ENCODE assay signal across 1 cellular context in the genomic region with DNA sequence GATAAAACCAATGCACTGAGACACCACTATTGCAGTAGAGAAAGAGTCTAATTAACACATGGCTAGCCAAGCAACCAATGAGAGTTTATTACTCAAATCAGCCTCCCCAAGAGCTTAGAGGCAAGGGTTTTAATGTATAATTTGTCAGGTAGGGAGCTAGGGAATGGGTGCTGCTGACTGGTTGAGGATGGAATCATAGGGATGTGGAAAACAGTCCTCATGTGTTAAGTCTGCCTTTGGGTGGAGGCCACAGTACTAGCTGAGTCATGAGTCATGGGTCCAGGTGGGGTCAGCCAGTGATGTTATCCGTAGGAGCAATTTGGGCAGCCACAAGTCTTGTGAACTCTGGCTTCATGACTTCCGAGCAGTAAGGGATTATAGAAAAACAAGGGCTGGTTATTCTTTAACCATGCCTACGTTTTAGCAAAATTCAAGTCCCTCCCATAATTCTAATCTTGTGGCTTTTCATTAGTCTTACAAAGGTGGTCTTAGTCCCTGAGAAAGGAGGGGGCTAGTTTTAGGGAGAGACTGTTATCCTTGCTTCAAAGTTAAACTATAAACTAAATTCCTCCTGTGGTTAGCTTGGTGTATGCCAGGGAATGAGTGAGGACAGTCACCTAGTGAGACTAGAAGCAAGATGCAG.
A peak's percentile ranks its signal among the peaks of the same experiment; 100 is the strongest.
TF ChIP-seq lines count a peak whose summit lies in the region.

No MANE protein-coding gene starts in this region.

TF ChIP-seq in HepG2, 621 proteins besides CTCF, POLR2A, EP300 and RAD21 (continued from another document and continues in another):
- TF ChIP-seq, protein P1, sequence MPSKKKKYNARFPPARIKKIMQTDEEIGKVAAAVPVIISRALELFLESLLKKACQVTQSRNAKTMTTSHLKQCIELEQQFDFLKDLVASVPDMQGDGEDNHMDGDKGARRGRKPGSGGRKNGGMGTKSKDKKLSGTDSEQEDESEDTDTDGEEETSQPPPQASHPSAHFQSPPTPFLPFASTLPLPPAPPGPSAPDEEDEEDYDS (CRISPR knock-in tag; IDR thresholded peaks at IDR 0.05), result peak; percentile 21; the same call in 1 of the 2 replicates
- TF ChIP-seq FOSL1 (CRISPR knock-in tag; IDR thresholded peaks at IDR 0.05; ENCODE audit: borderline replicate concordance) (peak; percentile 81), ZMYM4 (CRISPR knock-in tag; IDR thresholded peaks at IDR 0.05) (no peak; the same call in 1 of the 2 replicates), ZNF124 (CRISPR knock-in tag; IDR thresholded peaks at IDR 0.05) (no peak), TAF1 (CRISPR knock-in tag; IDR thresholded peaks at IDR 0.05) (no peak), ZFP37 (CRISPR knock-in tag; IDR thresholded peaks at IDR 0.05; ENCODE audit: borderline replicate concordance) (no peak), ZNF296 (CRISPR knock-in tag; conservative IDR thresholded peaks at IDR 0.05) (no peak), GABPB1 (CRISPR knock-in tag; IDR thresholded peaks at IDR 0.05) (no peak), KDM4B (CRISPR knock-in tag; IDR thresholded peaks at IDR 0.05) (no peak), TBX2 (CRISPR knock-in tag; IDR thresholded peaks at IDR 0.05; ENCODE audit: borderline replicate concordance) (peak; percentile 40; the same call in 1 of the 2 replicates), IRX3 (CRISPR knock-in tag; IDR thresholded peaks at IDR 0.05; ENCODE audit: borderline replicate concordance, low read depth) (no peak), ZNF572 (CRISPR knock-in tag; IDR thresholded peaks at IDR 0.05) (no peak), ZNF484 (CRISPR knock-in tag; IDR thresholded peaks at IDR 0.05; ENCODE audit: borderline replicate concordance, low read depth) (no peak), ZIK1 (CRISPR knock-in tag; IDR thresholded peaks at IDR 0.05; ENCODE audit: borderline replicate concordance, low read depth) (no peak), ETV5 (CRISPR knock-in tag; IDR thresholded peaks at IDR 0.05; ENCODE audit: borderline replicate concordance) (0 out of 2 replicates have a peak, but pooled peaks have one; percentile 20), EHMT2 (IDR thresholded peaks at IDR 0.05; ENCODE audit: borderline replicate concordance, low read depth, low read length) (peak; percentile 75; the same call in 1 of the 2 replicates), ISL2 (CRISPR knock-in tag; IDR thresholded peaks at IDR 0.05) (no peak), PRPF4 (IDR thresholded peaks at IDR 0.05; ENCODE audit: low read depth, low read length, poor library complexity, severe bottlenecking) (no peak), ZNF329 (CRISPR knock-in tag; IDR thresholded peaks at IDR 0.05; ENCODE audit: low read depth) (no peak), LCORL (IDR thresholded peaks at IDR 0.05) (peak; percentile 63; the same call in 1 of the 2 replicates), LCORL (CRISPR knock-in tag; IDR thresholded peaks at IDR 0.05) (peak; percentile 45; the same call in 1 of the 2 replicates), ZNF546 (CRISPR knock-in tag; conservative IDR thresholded peaks at IDR 0.05) (no peak), PHF21A (CRISPR knock-in tag; IDR thresholded peaks at IDR 0.05) (no peak), GATA4 (IDR thresholded peaks at IDR 0.05; ENCODE audit: borderline replicate concordance, low read depth) (no peak)
- TF ChIP-seq, protein P2, sequence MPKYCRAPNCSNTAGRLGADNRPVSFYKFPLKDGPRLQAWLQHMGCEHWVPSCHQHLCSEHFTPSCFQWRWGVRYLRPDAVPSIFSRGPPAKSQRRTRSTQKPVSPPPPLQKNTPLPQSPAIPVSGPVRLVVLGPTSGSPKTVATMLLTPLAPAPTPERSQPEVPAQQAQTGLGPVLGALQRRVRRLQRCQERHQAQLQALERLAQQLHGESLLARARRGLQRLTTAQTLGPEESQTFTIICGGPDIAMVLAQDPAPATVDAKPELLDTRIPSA (CRISPR knock-in tag; IDR thresholded peaks at IDR 0.05; ENCODE audit: borderline replicate concordance), result no peak
- TF ChIP-seq, protein P3, sequence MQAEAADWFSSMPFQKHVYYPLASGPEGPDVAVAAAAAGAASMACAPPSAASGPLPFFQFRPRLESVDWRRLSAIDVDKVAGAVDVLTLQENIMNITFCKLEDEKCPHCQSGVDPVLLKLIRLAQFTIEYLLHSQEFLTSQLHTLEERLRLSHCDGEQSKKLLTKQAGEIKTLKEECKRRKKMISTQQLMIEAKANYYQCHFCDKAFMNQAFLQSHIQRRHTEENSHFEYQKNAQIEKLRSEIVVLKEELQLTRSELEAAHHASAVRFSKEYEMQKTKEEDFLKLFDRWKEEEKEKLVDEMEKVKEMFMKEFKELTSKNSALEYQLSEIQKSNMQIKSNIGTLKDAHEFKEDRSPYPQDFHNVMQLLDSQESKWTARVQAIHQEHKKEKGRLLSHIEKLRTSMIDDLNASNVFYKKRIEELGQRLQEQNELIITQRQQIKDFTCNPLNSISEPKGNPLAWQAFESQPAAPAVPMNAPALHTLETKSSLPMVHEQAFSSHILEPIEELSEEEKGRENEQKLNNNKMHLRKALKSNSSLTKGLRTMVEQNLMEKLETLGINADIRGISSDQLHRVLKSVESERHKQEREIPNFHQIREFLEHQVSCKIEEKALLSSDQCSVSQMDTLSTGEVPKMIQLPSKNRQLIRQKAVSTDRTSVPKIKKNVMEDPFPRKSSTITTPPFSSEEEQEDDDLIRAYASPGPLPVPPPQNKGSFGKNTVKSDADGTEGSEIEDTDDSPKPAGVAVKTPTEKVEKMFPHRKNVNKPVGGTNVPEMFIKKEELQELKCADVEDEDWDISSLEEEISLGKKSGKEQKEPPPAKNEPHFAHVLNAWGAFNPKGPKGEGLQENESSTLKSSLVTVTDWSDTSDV (CRISPR knock-in tag; IDR thresholded peaks at IDR 0.05), result no peak
- TF ChIP-seq, protein P4, sequence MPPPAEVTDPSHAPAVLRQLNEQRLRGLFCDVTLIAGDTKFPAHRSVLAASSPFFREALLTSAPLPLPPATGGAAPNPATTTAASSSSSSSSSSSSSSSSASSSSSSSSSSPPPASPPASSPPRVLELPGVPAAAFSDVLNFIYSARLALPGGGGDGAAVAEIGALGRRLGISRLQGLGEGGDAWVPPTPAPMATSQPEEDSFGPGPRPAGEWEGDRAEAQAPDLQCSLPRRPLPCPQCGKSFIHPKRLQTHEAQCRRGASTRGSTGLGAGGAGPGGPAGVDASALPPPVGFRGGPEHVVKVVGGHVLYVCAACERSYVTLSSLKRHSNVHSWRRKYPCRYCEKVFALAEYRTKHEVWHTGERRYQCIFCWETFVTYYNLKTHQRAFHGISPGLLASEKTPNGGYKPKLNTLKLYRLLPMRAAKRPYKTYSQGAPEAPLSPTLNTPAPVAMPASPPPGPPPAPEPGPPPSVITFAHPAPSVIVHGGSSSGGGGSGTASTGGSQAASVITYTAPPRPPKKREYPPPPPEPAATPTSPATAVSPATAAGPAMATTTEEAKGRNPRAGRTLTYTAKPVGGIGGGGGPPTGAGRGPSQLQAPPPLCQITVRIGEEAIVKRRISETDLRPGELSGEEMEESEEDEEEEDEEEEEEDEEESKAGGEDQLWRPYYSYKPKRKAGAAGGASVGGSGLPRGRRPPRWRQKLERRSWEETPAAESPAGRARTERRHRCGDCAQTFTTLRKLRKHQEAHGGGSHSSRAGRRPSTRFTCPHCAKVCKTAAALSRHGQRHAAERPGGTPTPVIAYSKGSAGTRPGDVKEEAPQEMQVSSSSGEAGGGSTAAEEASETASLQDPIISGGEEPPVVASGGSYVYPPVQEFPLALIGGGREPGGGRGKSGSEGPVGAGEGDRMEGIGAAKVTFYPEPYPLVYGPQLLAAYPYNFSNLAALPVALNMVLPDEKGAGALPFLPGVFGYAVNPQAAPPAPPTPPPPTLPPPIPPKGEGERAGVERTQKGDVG (CRISPR knock-in tag; IDR thresholded peaks at IDR 0.05; ENCODE audit: borderline replicate concordance), result no peak
- TF ChIP-seq, protein P5, sequence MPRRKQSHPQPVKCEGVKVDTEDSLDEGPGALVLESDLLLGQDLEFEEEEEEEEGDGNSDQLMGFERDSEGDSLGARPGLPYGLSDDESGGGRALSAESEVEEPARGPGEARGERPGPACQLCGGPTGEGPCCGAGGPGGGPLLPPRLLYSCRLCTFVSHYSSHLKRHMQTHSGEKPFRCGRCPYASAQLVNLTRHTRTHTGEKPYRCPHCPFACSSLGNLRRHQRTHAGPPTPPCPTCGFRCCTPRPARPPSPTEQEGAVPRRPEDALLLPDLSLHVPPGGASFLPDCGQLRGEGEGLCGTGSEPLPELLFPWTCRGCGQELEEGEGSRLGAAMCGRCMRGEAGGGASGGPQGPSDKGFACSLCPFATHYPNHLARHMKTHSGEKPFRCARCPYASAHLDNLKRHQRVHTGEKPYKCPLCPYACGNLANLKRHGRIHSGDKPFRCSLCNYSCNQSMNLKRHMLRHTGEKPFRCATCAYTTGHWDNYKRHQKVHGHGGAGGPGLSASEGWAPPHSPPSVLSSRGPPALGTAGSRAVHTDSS (CRISPR knock-in tag; conservative IDR thresholded peaks at IDR 0.05), result no peak
- TF ChIP-seq, protein P6, sequence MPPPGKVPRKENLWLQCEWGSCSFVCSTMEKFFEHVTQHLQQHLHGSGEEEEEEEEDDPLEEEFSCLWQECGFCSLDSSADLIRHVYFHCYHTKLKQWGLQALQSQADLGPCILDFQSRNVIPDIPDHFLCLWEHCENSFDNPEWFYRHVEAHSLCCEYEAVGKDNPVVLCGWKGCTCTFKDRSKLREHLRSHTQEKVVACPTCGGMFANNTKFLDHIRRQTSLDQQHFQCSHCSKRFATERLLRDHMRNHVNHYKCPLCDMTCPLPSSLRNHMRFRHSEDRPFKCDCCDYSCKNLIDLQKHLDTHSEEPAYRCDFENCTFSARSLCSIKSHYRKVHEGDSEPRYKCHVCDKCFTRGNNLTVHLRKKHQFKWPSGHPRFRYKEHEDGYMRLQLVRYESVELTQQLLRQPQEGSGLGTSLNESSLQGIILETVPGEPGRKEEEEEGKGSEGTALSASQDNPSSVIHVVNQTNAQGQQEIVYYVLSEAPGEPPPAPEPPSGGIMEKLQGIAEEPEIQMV (CRISPR knock-in tag; IDR thresholded peaks at IDR 0.05; ENCODE audit: low read depth), result no peak
- TF ChIP-seq, protein P7, sequence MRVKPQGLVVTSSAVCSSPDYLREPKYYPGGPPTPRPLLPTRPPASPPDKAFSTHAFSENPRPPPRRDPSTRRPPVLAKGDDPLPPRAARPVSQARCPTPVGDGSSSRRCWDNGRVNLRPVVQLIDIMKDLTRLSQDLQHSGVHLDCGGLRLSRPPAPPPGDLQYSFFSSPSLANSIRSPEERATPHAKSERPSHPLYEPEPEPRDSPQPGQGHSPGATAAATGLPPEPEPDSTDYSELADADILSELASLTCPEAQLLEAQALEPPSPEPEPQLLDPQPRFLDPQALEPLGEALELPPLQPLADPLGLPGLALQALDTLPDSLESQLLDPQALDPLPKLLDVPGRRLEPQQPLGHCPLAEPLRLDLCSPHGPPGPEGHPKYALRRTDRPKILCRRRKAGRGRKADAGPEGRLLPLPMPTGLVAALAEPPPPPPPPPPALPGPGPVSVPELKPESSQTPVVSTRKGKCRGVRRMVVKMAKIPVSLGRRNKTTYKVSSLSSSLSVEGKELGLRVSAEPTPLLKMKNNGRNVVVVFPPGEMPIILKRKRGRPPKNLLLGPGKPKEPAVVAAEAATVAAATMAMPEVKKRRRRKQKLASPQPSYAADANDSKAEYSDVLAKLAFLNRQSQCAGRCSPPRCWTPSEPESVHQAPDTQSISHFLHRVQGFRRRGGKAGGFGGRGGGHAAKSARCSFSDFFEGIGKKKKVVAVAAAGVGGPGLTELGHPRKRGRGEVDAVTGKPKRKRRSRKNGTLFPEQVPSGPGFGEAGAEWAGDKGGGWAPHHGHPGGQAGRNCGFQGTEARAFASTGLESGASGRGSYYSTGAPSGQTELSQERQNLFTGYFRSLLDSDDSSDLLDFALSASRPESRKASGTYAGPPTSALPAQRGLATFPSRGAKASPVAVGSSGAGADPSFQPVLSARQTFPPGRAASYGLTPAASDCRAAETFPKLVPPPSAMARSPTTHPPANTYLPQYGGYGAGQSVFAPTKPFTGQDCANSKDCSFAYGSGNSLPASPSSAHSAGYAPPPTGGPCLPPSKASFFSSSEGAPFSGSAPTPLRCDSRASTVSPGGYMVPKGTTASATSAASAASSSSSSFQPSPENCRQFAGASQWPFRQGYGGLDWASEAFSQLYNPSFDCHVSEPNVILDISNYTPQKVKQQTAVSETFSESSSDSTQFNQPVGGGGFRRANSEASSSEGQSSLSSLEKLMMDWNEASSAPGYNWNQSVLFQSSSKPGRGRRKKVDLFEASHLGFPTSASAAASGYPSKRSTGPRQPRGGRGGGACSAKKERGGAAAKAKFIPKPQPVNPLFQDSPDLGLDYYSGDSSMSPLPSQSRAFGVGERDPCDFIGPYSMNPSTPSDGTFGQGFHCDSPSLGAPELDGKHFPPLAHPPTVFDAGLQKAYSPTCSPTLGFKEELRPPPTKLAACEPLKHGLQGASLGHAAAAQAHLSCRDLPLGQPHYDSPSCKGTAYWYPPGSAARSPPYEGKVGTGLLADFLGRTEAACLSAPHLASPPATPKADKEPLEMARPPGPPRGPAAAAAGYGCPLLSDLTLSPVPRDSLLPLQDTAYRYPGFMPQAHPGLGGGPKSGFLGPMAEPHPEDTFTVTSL (CRISPR knock-in tag; IDR thresholded peaks at IDR 0.05; ENCODE audit: borderline replicate concordance), result peak; percentile 65; the same call in 1 of the 2 replicates
- TF ChIP-seq, protein P8, sequence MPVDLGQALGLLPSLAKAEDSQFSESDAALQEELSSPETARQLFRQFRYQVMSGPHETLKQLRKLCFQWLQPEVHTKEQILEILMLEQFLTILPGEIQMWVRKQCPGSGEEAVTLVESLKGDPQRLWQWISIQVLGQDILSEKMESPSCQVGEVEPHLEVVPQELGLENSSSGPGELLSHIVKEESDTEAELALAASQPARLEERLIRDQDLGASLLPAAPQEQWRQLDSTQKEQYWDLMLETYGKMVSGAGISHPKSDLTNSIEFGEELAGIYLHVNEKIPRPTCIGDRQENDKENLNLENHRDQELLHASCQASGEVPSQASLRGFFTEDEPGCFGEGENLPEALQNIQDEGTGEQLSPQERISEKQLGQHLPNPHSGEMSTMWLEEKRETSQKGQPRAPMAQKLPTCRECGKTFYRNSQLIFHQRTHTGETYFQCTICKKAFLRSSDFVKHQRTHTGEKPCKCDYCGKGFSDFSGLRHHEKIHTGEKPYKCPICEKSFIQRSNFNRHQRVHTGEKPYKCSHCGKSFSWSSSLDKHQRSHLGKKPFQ (CRISPR knock-in tag; IDR thresholded peaks at IDR 0.05; ENCODE audit: insufficient replicate concordance), result no peak
- TF ChIP-seq, protein P9, sequence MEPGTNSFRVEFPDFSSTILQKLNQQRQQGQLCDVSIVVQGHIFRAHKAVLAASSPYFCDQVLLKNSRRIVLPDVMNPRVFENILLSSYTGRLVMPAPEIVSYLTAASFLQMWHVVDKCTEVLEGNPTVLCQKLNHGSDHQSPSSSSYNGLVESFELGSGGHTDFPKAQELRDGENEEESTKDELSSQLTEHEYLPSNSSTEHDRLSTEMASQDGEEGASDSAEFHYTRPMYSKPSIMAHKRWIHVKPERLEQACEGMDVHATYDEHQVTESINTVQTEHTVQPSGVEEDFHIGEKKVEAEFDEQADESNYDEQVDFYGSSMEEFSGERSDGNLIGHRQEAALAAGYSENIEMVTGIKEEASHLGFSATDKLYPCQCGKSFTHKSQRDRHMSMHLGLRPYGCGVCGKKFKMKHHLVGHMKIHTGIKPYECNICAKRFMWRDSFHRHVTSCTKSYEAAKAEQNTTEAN (CRISPR knock-in tag; conservative IDR thresholded peaks at IDR 0.05), result 0 out of 2 replicates have a peak, but pooled peaks have one; percentile 29
